ENCODE assay signal across 14 cellular contexts in the genomic region with DNA sequence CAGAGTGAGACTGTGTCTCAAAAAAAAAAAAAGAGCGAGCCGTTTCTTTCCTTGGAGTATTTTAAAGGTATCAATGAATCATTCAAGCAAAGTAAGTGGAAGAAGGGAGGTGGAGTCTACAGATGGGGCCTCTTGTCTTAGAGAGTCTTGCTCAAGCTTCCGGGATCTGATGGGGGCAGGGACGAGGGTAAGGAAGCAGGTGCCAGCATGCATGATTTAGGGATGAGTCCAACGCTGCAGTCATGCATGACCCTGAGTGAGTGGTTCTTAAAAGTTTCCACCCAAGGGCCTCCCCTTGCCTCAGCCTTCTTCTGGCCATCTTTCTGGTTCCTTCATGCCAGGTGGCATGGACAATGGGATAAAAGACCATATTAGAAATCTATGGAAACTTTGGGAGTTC.
DNase-seq lines count a peak whose midpoint lies in the region; ATAC-seq and TF ChIP-seq lines count a peak whose summit lies in the region.
"Had no signal": no experiment of that assay in that cellular context is flagged by ENCODE, and none has a peak within 500 bp of the region (broad histone marks: within the 10 kb centered on the region; RNA-seq: fewer than 3 reads in every experiment).

No MANE protein-coding gene starts in this region.

- peaks cover 53% of the 10 kb centered on the region for H3K4me1 Mint-ChIP-seq in endothelial cell (ENCODE audit: unreplicated experiment)
- H3K4me1 Mint-ChIP-seq: CD8-positive, alpha-beta memory T cell had no signal

- H3K27me3 ChIP-seq in brain microvascular endothelial cell (replicated peaks): no peaks in the 10 kb centered on the region
- H3K27me3 ChIP-seq: right atrium auricular region had no signal

- H3K36me3 ChIP-seq in brain microvascular endothelial cell (replicated peaks): no peaks in the 10 kb centered on the region
- H3K36me3 ChIP-seq: right atrium auricular region had no signal

- H3K27ac ChIP-seq in brain microvascular endothelial cell: no peak overlapping the region
- H3K27ac ChIP-seq: right atrium auricular region had no signal

- ATAC-seq in HG03280 (IDR thresholded peaks at IDR 0.05; ENCODE audit: unreplicated experiment): no peak
- ATAC-seq: HepG2 had no signal

- no peak overlapping the region for H3K4me3 Mint-ChIP-seq in endothelial cell (ENCODE audit: unreplicated experiment)
- H3K4me3 Mint-ChIP-seq: CD8-positive, alpha-beta memory T cell had no signal

- H3K27me3 Mint-ChIP-seq in endothelial cell (ENCODE audit: unreplicated experiment): peaks cover 7% of the 10 kb centered on the region

- DNase-seq in EL (peak; percentile 87), NCI-H226 (peak; percentile 74), endothelial cell (ENCODE audit: low spot score) (no peak), myocyte (ENCODE audit: low read depth) (peak; percentile 81), SKM-1 treated with dmso at 0.1 percent for 144 hours (lab: John Stamatoyannopoulos, UW; ENCODE audit: unreplicated experiment) (no peak), brain microvascular endothelial cell (no peak), NOMO-1 treated with dmso at 0.1 percent for 144 hours (lab: John Stamatoyannopoulos, UW; ENCODE audit: unreplicated experiment) (no peak)
- DNase-seq: amniotic stem cell; CD8-positive, alpha-beta memory T cell; effector CD8-positive, alpha-beta T cell; NCI-H2029 treated with DMSO at 0.1 percent for 48 hours had no signal

- peaks cover 16% of the 10 kb centered on the region for H3K36me3 Mint-ChIP-seq in endothelial cell (ENCODE audit: low read depth, unreplicated experiment)
- H3K36me3 Mint-ChIP-seq: CD8-positive, alpha-beta memory T cell had no signal

- in situ Hi-C loops in brain microvascular endothelial cell (cut with HindIII; ENCODE audit: low pct_ligation_motif_present, low sequenced_read_pairs): no loop called here

- TF ChIP-seq CTCF in endothelial cell (IDR thresholded peaks at IDR 0.05; ENCODE audit: unreplicated experiment): no peak
- no peak for TF ChIP-seq CTCF in brain microvascular endothelial cell (IDR thresholded peaks at IDR 0.05; ENCODE audit: low read depth, low read length, missing control alignments)

- no peak overlapping the region for H3K4me3 ChIP-seq in brain microvascular endothelial cell (ENCODE audit: low read depth, low read length)
- H3K4me3 ChIP-seq: right atrium auricular region had no signal

- peak overlapping the region; percentile 72 for H3K27ac Mint-ChIP-seq in endothelial cell (ENCODE audit: unreplicated experiment)
- H3K27ac Mint-ChIP-seq: CD8-positive, alpha-beta memory T cell had no signal

- no peaks in the 10 kb centered on the region for H3K9me3 Mint-ChIP-seq in endothelial cell (ENCODE audit: unreplicated experiment)

Comparison
In these comparisons a context has a peak if more than half of its experiments do, and no peak if none do; other contexts are left out.
1. DNase-seq: peak in EL (single experiment), NCI-H226 (single experiment) and myocyte (single experiment); none in endothelial cell (single experiment), SKM-1 treated with dmso at 0.1 percent for 144 hours (single experiment), brain microvascular endothelial cell (single experiment) and NOMO-1 treated with dmso at 0.1 percent for 144 hours (single experiment).